ENCODE assay signal across 24 cellular contexts in the genomic region with DNA sequence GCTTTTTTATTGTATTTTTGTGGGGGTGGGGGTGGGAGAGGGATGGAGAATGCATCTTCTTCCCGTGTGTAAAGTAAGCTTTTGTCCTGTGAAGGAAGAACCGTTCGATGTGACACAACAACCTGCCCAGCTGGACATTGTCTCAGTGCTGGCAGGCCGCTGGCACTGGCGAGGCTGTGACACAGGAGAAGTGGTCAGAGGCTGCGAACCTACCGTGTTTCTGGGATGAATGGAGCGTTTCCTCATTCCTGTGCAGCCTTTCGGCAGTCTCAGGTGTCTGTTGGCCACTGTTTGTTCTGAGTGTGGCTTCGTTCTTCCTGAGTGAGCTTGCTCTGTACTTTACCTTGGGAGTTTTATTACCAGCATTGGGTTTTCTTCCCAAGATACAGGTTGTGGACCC. TPM values are rescaled to one million over a fixed set of nuclear protein-coding genes. Genes with fewer than 3 reads are reported as not detected.
A peak's percentile ranks its signal among the peaks of the same experiment; 100 is the strongest.
DNase-seq lines count a peak whose midpoint lies in the region; ATAC-seq and TF ChIP-seq lines count a peak whose summit lies in the region.
"Had no signal": no experiment of that assay in that cellular context is flagged by ENCODE, and none has a peak within 500 bp of the region (broad histone marks: within the 10 kb centered on the region; RNA-seq: fewer than 3 reads in every experiment).

No MANE protein-coding gene starts in this region.

- H3K4me2 ChIP-seq in PC-3 (ENCODE audit: low read length) = peak overlapping the region; percentile 77
- H3K4me2 ChIP-seq: KMS-11 had no signal

- H3K27me3 Mint-ChIP-seq in stimulated activated memory B cell treated with anti-CD40 and anti-IgM and Interleukin-4, amounts not matched to agents 10 μg/mL and 1 μg/mL and 100 μg/mL, for 72 hours = peaks cover 81% of the 10 kb centered on the region

- H3K79me2 ChIP-seq in PC-3 (ENCODE audit: low read length) = peaks cover 89% of the 10 kb centered on the region

- H3K4me1 Mint-ChIP-seq in stimulated activated memory B cell treated with anti-CD40 and anti-IgM and Interleukin-4, amounts not matched to agents 10 μg/mL and 1 μg/mL and 100 μg/mL, for 72 hours = peaks cover 14% of the 10 kb centered on the region
- H3K4me1 Mint-ChIP-seq: central memory CD8-positive, alpha-beta T cell had no signal

- no peaks in the 10 kb centered on the region for H3F3A ChIP-seq in PC-3 (ENCODE audit: low read length, unreplicated experiment)

- DNase-seq in PC-3 (peak; percentile 81), iPS-NIHi11 (ENCODE audit: low spot score) (peak; percentile 52), GDM1 (lab: John Stamatoyannopoulos, UW) (no peak)
- DNase-seq: activated CD4-positive, CD25-positive, alpha-beta regulatory T cell treated with anti-CD3 and anti-CD28 coated beads, Interleukin-2, amount 50 U/mL, for 72 hours; activated CD8-positive, alpha-beta memory T cell treated with anti-CD3 and anti-CD28 coated beads for 24 hours; CD8-positive, alpha-beta memory T cell; effector CD4-positive, alpha-beta T cell; gastrocnemius medialis; naive thymus-derived CD4-positive, alpha-beta T cell; NCI-H146; occipital lobe; stimulated activated CD4-positive, alpha-beta T cell treated with anti-CD3 and anti-CD28 coated beads, Interleukin-15, amount 100 ng/mL, for 24 hours; stimulated activated CD8-positive, alpha-beta memory T cell treated with anti-CD3 and anti-CD28 coated beads, Interleukin-4, amount 100 ng/mL, for 48 hours had no signal

- H3K27me3 ChIP-seq in PC-3 (ENCODE audit: low read length) = no peaks in the 10 kb centered on the region
- H3K27me3 ChIP-seq in rectal smooth muscle tissue (ENCODE audit: control insufficient read depth, insufficient read depth, low read length) = no peaks in the 10 kb centered on the region
- H3K27me3 ChIP-seq: gastrocnemius medialis had no signal

- no peak overlapping the region for H2AFZ ChIP-seq in PC-3 (ENCODE audit: low read length)

- no TSS peak for BruUV-seq in PC-3 (replicated peaks; lab: Mats Ljungman, UMichigan)

- no peaks in the 10 kb centered on the region for H3K9me3 Mint-ChIP-seq in stimulated activated memory B cell treated with anti-CD40 and anti-IgM and Interleukin-4, amounts not matched to agents 10 μg/mL and 1 μg/mL and 100 μg/mL, for 72 hours
- H3K9me3 Mint-ChIP-seq: CD8-positive, alpha-beta memory T cell; central memory CD8-positive, alpha-beta T cell; naive thymus-derived CD4-positive, alpha-beta T cell had no signal

- intact Hi-C loops in PC-3 (cut with micrococcal nuclease) = no loop called here

- no peaks in the 10 kb centered on the region for H3K9me3 ChIP-seq in PC-3 (ENCODE audit: low read length)
- H3K9me3 ChIP-seq: gastrocnemius medialis had no signal

- H3K4me3 Mint-ChIP-seq in stimulated activated memory B cell treated with anti-CD40 and anti-IgM and Interleukin-4, amounts not matched to agents 10 μg/mL and 1 μg/mL and 100 μg/mL, for 72 hours = no peak overlapping the region
- H3K4me3 Mint-ChIP-seq: activated naive CD8-positive, alpha-beta T cell; CD8-positive, alpha-beta memory T cell; central memory CD8-positive, alpha-beta T cell; naive thymus-derived CD4-positive, alpha-beta T cell had no signal

- H3K4me3 ChIP-seq in PC-3 (ENCODE audit: low read length) = no peak overlapping the region
- peak overlapping the region; percentile 2 for H3K4me3 ChIP-seq in rectal smooth muscle tissue (ENCODE audit: low read length)
- H3K4me3 ChIP-seq: gastrocnemius medialis had no signal

- H3K9me2 ChIP-seq in PC-3 (replicated peaks; ENCODE audit: low read length) = no peaks in the 10 kb centered on the region

- no peaks in the 10 kb centered on the region for H4K20me1 ChIP-seq in PC-3 (ENCODE audit: low read length)

- CTCF ChIA-PET in PC-3 (lab: Charles Lee) = interaction anchor here (0.6 kb wide), 1 partner anchor 194 kb away, joined by 4 read pairs; no protein-coding TSS in a partner anchor

- H3K36me3 ChIP-seq in PC-3 (ENCODE audit: low read depth, low read length) (no peaks in the 10 kb centered on the region), rectal smooth muscle tissue (ENCODE audit: control insufficient read depth, insufficient read depth, low read length) (no peaks in the 10 kb centered on the region)
- H3K36me3 ChIP-seq: gastrocnemius medialis had no signal

- TF ChIP-seq CTCF in C4-2B (conservative IDR thresholded peaks at IDR 0.05) = no peak
- no peak for TF ChIP-seq CTCF in PC-3 (conservative IDR thresholded peaks at IDR 0.05; ENCODE audit: low read depth, low read length)

- POLR2A ChIA-PET in PC-3 (lab: Charles Lee; ENCODE audit: unreplicated experiment) = no interaction called here

- peak; percentile 27 for ATAC-seq in PC-3
- no peak for ATAC-seq in GM18502 (IDR thresholded peaks at IDR 0.05; ENCODE audit: poor library complexity, unreplicated experiment)
- ATAC-seq in SK-N-SH treated with all-trans-retinoic acid at 6 μM for 48 hours = no peak
- no peak for ATAC-seq in stimulated activated memory B cell treated with anti-CD40 and anti-IgM and Interleukin-4, amounts not matched to agents 10 μg/mL and 1 μg/mL and 100 μg/mL, for 72 hours
- ATAC-seq: esophagus mucosa; naive thymus-derived CD4-positive, alpha-beta T cell; right cardiac atrium had no signal

- H3K9ac ChIP-seq in PC-3 (ENCODE audit: low read length) = peak overlapping the region; percentile 48; the same call in 1 of the 2 replicates
- H3K9ac ChIP-seq in rectal smooth muscle tissue (ENCODE audit: low read length) = no peak overlapping the region
- H3K9ac ChIP-seq: KMS-11 had no signal

- no peaks in the 10 kb centered on the region for H3K36me3 Mint-ChIP-seq in stimulated activated memory B cell treated with anti-CD40 and anti-IgM and Interleukin-4, amounts not matched to agents 10 μg/mL and 1 μg/mL and 100 μg/mL, for 72 hours

- H3K4me1 ChIP-seq in PC-3 (ENCODE audit: insufficient read depth, low read length) (peaks cover 52% of the 10 kb centered on the region), rectal smooth muscle tissue (ENCODE audit: control insufficient read depth, insufficient read depth, low read length) (peaks cover 78% of the 10 kb centered on the region)

- no peak overlapping the region for H3K27ac Mint-ChIP-seq in stimulated activated memory B cell treated with anti-CD40 and anti-IgM and Interleukin-4, amounts not matched to agents 10 μg/mL and 1 μg/mL and 100 μg/mL, for 72 hours
- H3K27ac Mint-ChIP-seq: activated naive CD8-positive, alpha-beta T cell; CD8-positive, alpha-beta memory T cell had no signal

- H3K27ac ChIP-seq in C4-2B (peak overlapping the region; percentile 20), PC-3 (ENCODE audit: low read length) (peak overlapping the region; percentile 88), rectal smooth muscle tissue (ENCODE audit: low read depth, low read length) (peak overlapping the region; percentile 94)
- H3K27ac ChIP-seq: KMS-11 had no signal

TF ChIP-seq in SK-N-SH treated with all-trans-retinoic acid at 6 μM for 48 hours, 23 proteins besides CTCF, POLR2A, EP300 and RAD21 (continues in another document):
- TF ChIP-seq OSR1 (CRISPR knock-in tag; IDR thresholded peaks at IDR 0.05) (no peak), ZC3H10 (CRISPR knock-in tag; IDR thresholded peaks at IDR 0.05) (no peak), SNAI2 (CRISPR knock-in tag; IDR thresholded peaks at IDR 0.05) (no peak), ARNTL (CRISPR knock-in tag; IDR thresholded peaks at IDR 0.05; ENCODE audit: borderline replicate concordance, low read depth) (no peak), PPARA (CRISPR knock-in tag; IDR thresholded peaks at IDR 0.05; ENCODE audit: borderline replicate concordance) (no peak), RARB (CRISPR knock-in tag; IDR thresholded peaks at IDR 0.05) (no peak), GLIS3 (CRISPR knock-in tag; IDR thresholded peaks at IDR 0.05) (no peak), CSDC2 (CRISPR knock-in tag; IDR thresholded peaks at IDR 0.05) (no peak)
- TF ChIP-seq, protein P1, sequence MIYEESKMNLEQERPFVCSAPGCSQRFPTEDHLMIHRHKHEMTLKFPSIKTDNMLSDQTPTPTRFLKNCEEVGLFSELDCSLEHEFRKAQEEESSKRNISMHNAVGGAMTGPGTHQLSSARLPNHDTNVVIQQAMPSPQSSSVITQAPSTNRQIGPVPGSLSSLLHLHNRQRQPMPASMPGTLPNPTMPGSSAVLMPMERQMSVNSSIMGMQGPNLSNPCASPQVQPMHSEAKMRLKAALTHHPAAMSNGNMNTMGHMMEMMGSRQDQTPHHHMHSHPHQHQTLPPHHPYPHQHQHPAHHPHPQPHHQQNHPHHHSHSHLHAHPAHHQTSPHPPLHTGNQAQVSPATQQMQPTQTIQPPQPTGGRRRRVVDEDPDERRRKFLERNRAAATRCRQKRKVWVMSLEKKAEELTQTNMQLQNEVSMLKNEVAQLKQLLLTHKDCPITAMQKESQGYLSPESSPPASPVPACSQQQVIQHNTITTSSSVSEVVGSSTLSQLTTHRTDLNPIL (CRISPR knock-in tag; IDR thresholded peaks at IDR 0.05; ENCODE audit: low read depth) = no peak
- TF ChIP-seq, protein P2, sequence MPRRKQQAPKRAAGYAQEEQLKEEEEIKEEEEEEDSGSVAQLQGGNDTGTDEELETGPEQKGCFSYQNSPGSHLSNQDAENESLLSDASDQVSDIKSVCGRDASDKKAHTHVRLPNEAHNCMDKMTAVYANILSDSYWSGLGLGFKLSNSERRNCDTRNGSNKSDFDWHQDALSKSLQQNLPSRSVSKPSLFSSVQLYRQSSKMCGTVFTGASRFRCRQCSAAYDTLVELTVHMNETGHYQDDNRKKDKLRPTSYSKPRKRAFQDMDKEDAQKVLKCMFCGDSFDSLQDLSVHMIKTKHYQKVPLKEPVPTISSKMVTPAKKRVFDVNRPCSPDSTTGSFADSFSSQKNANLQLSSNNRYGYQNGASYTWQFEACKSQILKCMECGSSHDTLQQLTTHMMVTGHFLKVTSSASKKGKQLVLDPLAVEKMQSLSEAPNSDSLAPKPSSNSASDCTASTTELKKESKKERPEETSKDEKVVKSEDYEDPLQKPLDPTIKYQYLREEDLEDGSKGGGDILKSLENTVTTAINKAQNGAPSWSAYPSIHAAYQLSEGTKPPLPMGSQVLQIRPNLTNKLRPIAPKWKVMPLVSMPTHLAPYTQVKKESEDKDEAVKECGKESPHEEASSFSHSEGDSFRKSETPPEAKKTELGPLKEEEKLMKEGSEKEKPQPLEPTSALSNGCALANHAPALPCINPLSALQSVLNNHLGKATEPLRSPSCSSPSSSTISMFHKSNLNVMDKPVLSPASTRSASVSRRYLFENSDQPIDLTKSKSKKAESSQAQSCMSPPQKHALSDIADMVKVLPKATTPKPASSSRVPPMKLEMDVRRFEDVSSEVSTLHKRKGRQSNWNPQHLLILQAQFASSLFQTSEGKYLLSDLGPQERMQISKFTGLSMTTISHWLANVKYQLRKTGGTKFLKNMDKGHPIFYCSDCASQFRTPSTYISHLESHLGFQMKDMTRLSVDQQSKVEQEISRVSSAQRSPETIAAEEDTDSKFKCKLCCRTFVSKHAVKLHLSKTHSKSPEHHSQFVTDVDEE (CRISPR knock-in tag; IDR thresholded peaks at IDR 0.05) = no peak

RNA-seq across cellular contexts. Expression of a gene that starts 8.0 kb away (rescaled TPM):
- 210 and 248 TPM in 2 replicates for total RNA-seq in PC-3 (2014; rRNA removed)
- total RNA-seq: lung microvascular endothelial cell had no signal

Comparison
In these comparisons a context has a peak if more than half of its experiments do, and no peak if none do; other contexts are left out.
1. H3K27ac ChIP-seq: peak in every context shown above with its lines; median percentile 94 in rectal smooth muscle tissue; 88 in PC-3; 20 in C4-2B.